8 cellular contexts compared by ENCODE assay signal in genomic region chr5:177478711-177479646, GRCh38. TPM values are rescaled to one million over a fixed set of nuclear protein-coding genes. Genes with fewer than 3 reads are reported as not detected.
DNase-seq lines count a peak whose midpoint lies in the region; ATAC-seq, FAIRE-seq and TF ChIP-seq lines count a peak whose summit lies in the region.

No MANE protein-coding gene starts in this region.

- no peaks in the 10 kb centered on the region for H3K9me3 Mint-ChIP-seq in activated naive CD4-positive, alpha-beta T cell treated with anti-CD3 and anti-CD28 coated beads, Interleukin-2, amount 50 U/mL, for 24 hours

- ATAC-seq in GM19035 (IDR thresholded peaks at IDR 0.05; ENCODE audit: unreplicated experiment): no peak

- no peaks in the 10 kb centered on the region for H3K36me3 ChIP-seq in kidney (ENCODE audit: control insufficient read depth in 1 of 2, insufficient read depth in 2 of 2, low read length in 2 of 2)

- TF ChIP-seq CTCF in C4-2B (conservative IDR thresholded peaks at IDR 0.05) (no peak), NB4 (IDR thresholded peaks at IDR 0.05; ENCODE audit: low read depth, low read length) (no peak), kidney (IDR thresholded peaks at IDR 0.05; ENCODE audit: borderline replicate concordance, extremely low read depth, insufficient read depth) (no peak)

- H3K27ac Mint-ChIP-seq in activated naive CD4-positive, alpha-beta T cell treated with anti-CD3 and anti-CD28 coated beads, Interleukin-2, amount 50 U/mL, for 24 hours: peak overlapping the region; percentile 99

- H3K4me1 Mint-ChIP-seq in activated naive CD4-positive, alpha-beta T cell treated with anti-CD3 and anti-CD28 coated beads, Interleukin-2, amount 50 U/mL, for 24 hours: peaks cover 49% of the 10 kb centered on the region

- FAIRE-seq in kidney (lab: Jason Lieb, UNC): no peak

- no peak for TF ChIP-seq POLR2A in NB4 (IDR thresholded peaks at IDR 0.05; ENCODE audit: extremely low read depth, insufficient read length)

- H3K27me3 Mint-ChIP-seq in activated naive CD4-positive, alpha-beta T cell treated with anti-CD3 and anti-CD28 coated beads, Interleukin-2, amount 50 U/mL, for 24 hours: no peaks in the 10 kb centered on the region

- H3K27ac ChIP-seq in C4-2B (peak overlapping the region; percentile 63), kidney (ENCODE audit: low read depth in 2 of 2, low read length in 2 of 2) (no peak overlapping the region)

- DNase-seq in NB4 (ENCODE audit: low read depth) (peak; percentile 95), kidney (peak; percentile 92), globus pallidus (ENCODE audit: low spot score) (no peak), glomerular visceral epithelial cell (ENCODE audit: extremely low spot score) (no peak)
- peak; percentile 24 for DNase-seq in stimulated activated naive CD4-positive, alpha-beta T cell treated with Interleukin-2 at 50 U/mL for 16 hours (lab: John Stamatoyannopoulos, UW)

- no peak overlapping the region for H3K4me3 Mint-ChIP-seq in activated naive CD4-positive, alpha-beta T cell treated with anti-CD3 and anti-CD28 coated beads, Interleukin-2, amount 50 U/mL, for 24 hours

- H3K36me3 Mint-ChIP-seq in activated naive CD4-positive, alpha-beta T cell treated with anti-CD3 and anti-CD28 coated beads, Interleukin-2, amount 50 U/mL, for 24 hours: no peaks in the 10 kb centered on the region

- no peaks in the 10 kb centered on the region for H3K9me3 ChIP-seq in kidney (ENCODE audit: control insufficient read depth in 1 of 2, low read length in 2 of 2)

- no peak overlapping the region for H3K9ac ChIP-seq in kidney (ENCODE audit: low read length in 2 of 2)

- H3K4me1 ChIP-seq in kidney (ENCODE audit: control insufficient read depth in 1 of 2, insufficient read depth in 1 of 2, low read depth in 1 of 2, low read length in 2 of 2): no peaks in the 10 kb centered on the region

- no peak overlapping the region for H3K4me3 ChIP-seq in NB4 (ENCODE audit: low read depth, low read length)
- no peak overlapping the region for H3K4me3 ChIP-seq in kidney (ENCODE audit: low read length in 2 of 2)

- intact Hi-C loops in kidney (cut with DNase I): no loop called here

RNA-seq across cellular contexts. Expression of gene DBN1, which starts 5.5 kb away (rescaled TPM):
- 64.2 TPM for total RNA-seq in kidney
- polyA plus RNA-seq in kidney (ENCODE audit: insufficient read depth, low read depth, low replicate concordance): 56.5 TPM

RNA-seq across cellular contexts. Expression of gene PDLIM7, which starts 18.4 kb away (rescaled TPM):
- 89.7 TPM for total RNA-seq in kidney
- polyA plus RNA-seq in kidney (ENCODE audit: insufficient read depth, low read depth, low replicate concordance): 46.4 TPM

RNA-seq across cellular contexts. Expression of gene DOK3, which starts 30.6 kb away (rescaled TPM):
- 18.6 TPM for total RNA-seq in kidney
- 1.9 TPM for polyA plus RNA-seq in kidney (ENCODE audit: insufficient read depth, low read depth, low replicate concordance)

RNA-seq across cellular contexts. Expression of gene PRR7, which starts 32.4 kb away (rescaled TPM):
- 5.5 TPM for total RNA-seq in kidney
- 1.6 TPM for polyA plus RNA-seq in kidney (ENCODE audit: insufficient read depth, low read depth, low replicate concordance)

RNA-seq across cellular contexts. Expression of gene DDX41, which starts 37.8 kb away (rescaled TPM):
- total RNA-seq in kidney: 86.7 TPM
- polyA plus RNA-seq in kidney (ENCODE audit: insufficient read depth, low read depth, low replicate concordance): 97.3 TPM

Comparison
In these comparisons a context has a peak if more than half of its experiments do, and no peak if none do; other contexts are left out.
1. DNase-seq: peak in NB4 (single experiment), kidney (single experiment) and stimulated activated naive CD4-positive, alpha-beta T cell treated with Interleukin-2 at 50 U/mL for 16 hours (single experiment); none in globus pallidus (single experiment) and glomerular visceral epithelial cell (single experiment).